In genomic region chr1:1431845-1432565, GRCh38 we compare ENCODE assay signal across 2 cellular contexts.
TF ChIP-seq lines count a peak whose summit lies in the region.

No MANE protein-coding gene starts in this region.

TF ChIP-seq in IMR-90, 13 proteins besides CTCF, POLR2A, EP300 and RAD21:
- TF ChIP-seq MXI1 (IDR thresholded peaks at IDR 0.05; ENCODE audit: borderline replicate concordance, low read depth, low read length), result no peak
- no peak for TF ChIP-seq CEBPB (IDR thresholded peaks at IDR 0.05; ENCODE audit: low read depth, low read length)
- no peak for TF ChIP-seq NFE2L2 (IDR thresholded peaks at IDR 0.05; ENCODE audit: low read depth, low read length)
- TF ChIP-seq RCOR1 (IDR thresholded peaks at IDR 0.05; ENCODE audit: insufficient replicate concordance, low read length), result no peak
- no peak for TF ChIP-seq FOS (IDR thresholded peaks at IDR 0.05; ENCODE audit: low read depth, low read length)
- no peak for TF ChIP-seq RFX5 (IDR thresholded peaks at IDR 0.05; ENCODE audit: low read depth, low read length)
- TF ChIP-seq MAZ (IDR thresholded peaks at IDR 0.05; ENCODE audit: borderline replicate concordance, low read depth, low read length), result no peak
- TF ChIP-seq MAFK (IDR thresholded peaks at IDR 0.05; ENCODE audit: low read depth, low read length), result no peak
- TF ChIP-seq ELK1 (IDR thresholded peaks at IDR 0.05; ENCODE audit: borderline replicate concordance, low read depth, low read length), result no peak

TF ChIP-seq in H1, 55 proteins besides CTCF, POLR2A, EP300 and RAD21:
- TF ChIP-seq SP2 (IDR thresholded peaks at IDR 0.05; ENCODE audit: low read length) (no peak), POU5F1 (IDR thresholded peaks at IDR 0.05; ENCODE audit: low read depth, low read length) (no peak), ZNF274 (IDR thresholded peaks at IDR 0.05; ENCODE audit: borderline replicate concordance, extremely low read depth, low read length) (no peak), GTF2F1 (IDR thresholded peaks at IDR 0.05; ENCODE audit: borderline replicate concordance, low read depth, low read length) (no peak), NRF1 (IDR thresholded peaks at IDR 0.05; ENCODE audit: low read depth, low read length) (no peak), SIX5 (IDR thresholded peaks at IDR 0.05; ENCODE audit: low read depth, low read length) (no peak), CHD2 (IDR thresholded peaks at IDR 0.05; ENCODE audit: low read length) (no peak), SUZ12 (IDR thresholded peaks at IDR 0.05; ENCODE audit: low read length) (no peak), CHD7 (IDR thresholded peaks at IDR 0.05; ENCODE audit: insufficient replicate concordance, low read length) (no peak), TBP (IDR thresholded peaks at IDR 0.05; ENCODE audit: low read depth, low read length) (no peak), JUN (IDR thresholded peaks at IDR 0.05; ENCODE audit: low read depth, low read length) (no peak), KDM1A (IDR thresholded peaks at IDR 0.05; ENCODE audit: borderline replicate concordance, low read length) (no peak), TCF12 (IDR thresholded peaks at IDR 0.05; ENCODE audit: low read depth, low read length) (no peak), SRF (IDR thresholded peaks at IDR 0.05; ENCODE audit: low read depth, low read length) (no peak), RXRA (IDR thresholded peaks at IDR 0.05; ENCODE audit: insufficient read depth, low read depth, low read length) (no peak), MAX (IDR thresholded peaks at IDR 0.05) (no peak), ATF3 (IDR thresholded peaks at IDR 0.05; ENCODE audit: insufficient read depth, low read depth, low read length) (no peak), CHD1 (IDR thresholded peaks at IDR 0.05; ENCODE audit: low read depth, low read length) (no peak), MAFK (IDR thresholded peaks at IDR 0.05; ENCODE audit: low read depth, low read length) (no peak), RNF2 (IDR thresholded peaks at IDR 0.05; ENCODE audit: borderline replicate concordance, low read depth, low read length, missing control alignments, poor library complexity, severe bottlenecking) (no peak)
